Comparison of ENCODE assay signal across 1 cellular context in genomic region chr1:169486281-169486904, GRCh38.
TF ChIP-seq lines count a peak whose summit lies in the region.

No MANE protein-coding gene starts in this region.

TF ChIP-seq in K562, 482 proteins besides CTCF, POLR2A, EP300 and RAD21 (continued from another document and continues in another):
- TF ChIP-seq, protein P1, sequence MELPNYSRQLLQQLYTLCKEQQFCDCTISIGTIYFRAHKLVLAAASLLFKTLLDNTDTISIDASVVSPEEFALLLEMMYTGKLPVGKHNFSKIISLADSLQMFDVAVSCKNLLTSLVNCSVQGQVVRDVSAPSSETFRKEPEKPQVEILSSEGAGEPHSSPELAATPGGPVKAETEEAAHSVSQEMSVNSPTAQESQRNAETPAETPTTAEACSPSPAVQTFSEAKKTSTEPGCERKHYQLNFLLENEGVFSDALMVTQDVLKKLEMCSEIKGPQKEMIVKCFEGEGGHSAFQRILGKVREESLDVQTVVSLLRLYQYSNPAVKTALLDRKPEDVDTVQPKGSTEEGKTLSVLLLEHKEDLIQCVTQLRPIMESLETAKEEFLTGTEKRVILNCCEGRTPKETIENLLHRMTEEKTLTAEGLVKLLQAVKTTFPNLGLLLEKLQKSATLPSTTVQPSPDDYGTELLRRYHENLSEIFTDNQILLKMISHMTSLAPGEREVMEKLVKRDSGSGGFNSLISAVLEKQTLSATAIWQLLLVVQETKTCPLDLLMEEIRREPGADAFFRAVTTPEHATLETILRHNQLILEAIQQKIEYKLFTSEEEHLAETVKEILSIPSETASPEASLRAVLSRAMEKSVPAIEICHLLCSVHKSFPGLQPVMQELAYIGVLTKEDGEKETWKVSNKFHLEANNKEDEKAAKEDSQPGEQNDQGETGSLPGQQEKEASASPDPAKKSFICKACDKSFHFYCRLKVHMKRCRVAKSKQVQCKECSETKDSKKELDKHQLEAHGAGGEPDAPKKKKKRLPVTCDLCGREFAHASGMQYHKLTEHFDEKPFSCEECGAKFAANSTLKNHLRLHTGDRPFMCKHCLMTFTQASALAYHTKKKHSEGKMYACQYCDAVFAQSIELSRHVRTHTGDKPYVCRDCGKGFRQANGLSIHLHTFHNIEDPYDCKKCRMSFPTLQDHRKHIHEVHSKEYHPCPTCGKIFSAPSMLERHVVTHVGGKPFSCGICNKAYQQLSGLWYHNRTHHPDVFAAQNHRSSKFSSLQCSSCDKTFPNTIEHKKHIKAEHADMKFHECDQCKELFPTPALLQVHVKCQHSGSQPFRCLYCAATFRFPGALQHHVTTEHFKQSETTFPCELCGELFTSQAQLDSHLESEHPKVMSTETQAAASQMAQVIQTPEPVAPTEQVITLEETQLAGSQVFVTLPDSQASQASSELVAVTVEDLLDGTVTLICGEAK (IDR thresholded peaks at IDR 0.05): peak; percentile 80
- TF ChIP-seq, protein P1 (CRISPR knock-in tag; IDR thresholded peaks at IDR 0.05): no peak
- 0 out of 2 replicates have a peak, but pooled peaks have one; percentile 4 for TF ChIP-seq ZNF232 (CRISPR knock-in tag; IDR thresholded peaks at IDR 0.05)
- TF ChIP-seq NFE2L1 (tag; IDR thresholded peaks at IDR 0.05; ENCODE audit: borderline replicate concordance, low read depth): no peak
- TF ChIP-seq MTA2 (IDR thresholded peaks at IDR 0.05; ENCODE audit: low read depth): no peak
- TF ChIP-seq NR2C2 (CRISPR knock-in tag; IDR thresholded peaks at IDR 0.05): no peak
- peak; percentile 11; the same call in 1 of the 2 replicates for TF ChIP-seq NR2C2 (tag; IDR thresholded peaks at IDR 0.05)
- TF ChIP-seq RUNX1 (IDR thresholded peaks at IDR 0.05; ENCODE audit: low read depth): no peak
- 0 out of 2 replicates have a peak, but pooled peaks have one; percentile 8 for TF ChIP-seq ZC3H8 (IDR thresholded peaks at IDR 0.05)
- no peak for TF ChIP-seq ZNF212 (CRISPR knock-in tag; IDR thresholded peaks at IDR 0.05)
- no peak for TF ChIP-seq ZNF41 (CRISPR knock-in tag; conservative IDR thresholded peaks at IDR 0.05)
- no peak for TF ChIP-seq C11orf30 (IDR thresholded peaks at IDR 0.05; ENCODE audit: low read depth)
- TF ChIP-seq, protein P2, sequence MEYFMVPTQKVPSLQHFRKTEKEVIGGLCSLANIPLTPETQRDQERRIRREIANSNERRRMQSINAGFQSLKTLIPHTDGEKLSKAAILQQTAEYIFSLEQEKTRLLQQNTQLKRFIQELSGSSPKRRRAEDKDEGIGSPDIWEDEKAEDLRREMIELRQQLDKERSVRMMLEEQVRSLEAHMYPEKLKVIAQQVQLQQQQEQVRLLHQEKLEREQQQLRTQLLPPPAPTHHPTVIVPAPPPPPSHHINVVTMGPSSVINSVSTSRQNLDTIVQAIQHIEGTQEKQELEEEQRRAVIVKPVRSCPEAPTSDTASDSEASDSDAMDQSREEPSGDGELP (CRISPR knock-in tag; IDR thresholded peaks at IDR 0.05; ENCODE audit: borderline replicate concordance): peak; percentile 0; the same call in 1 of the 2 replicates
- no peak for TF ChIP-seq PHTF2 (CRISPR knock-in tag; IDR thresholded peaks at IDR 0.05)
- TF ChIP-seq MNT (conservative IDR thresholded peaks at IDR 0.05): peak in 1 of 2 experiments; percentile 77; a peak in 3 of 4 replicates
- no peak for TF ChIP-seq KLF16 (IDR thresholded peaks at IDR 0.05)
- no peak for TF ChIP-seq TOE1 (IDR thresholded peaks at IDR 0.05; ENCODE audit: borderline replicate concordance)
- TF ChIP-seq TOE1 (CRISPR knock-in tag; IDR thresholded peaks at IDR 0.05; ENCODE audit: borderline replicate concordance, low read depth): 0 out of 2 replicates have a peak, but pooled peaks have one; percentile 20
- no peak for TF ChIP-seq NR4A1 (CRISPR knock-in tag; IDR thresholded peaks at IDR 0.05)
- TF ChIP-seq NR4A1 (tag; IDR thresholded peaks at IDR 0.05): no peak
- TF ChIP-seq, protein P3, sequence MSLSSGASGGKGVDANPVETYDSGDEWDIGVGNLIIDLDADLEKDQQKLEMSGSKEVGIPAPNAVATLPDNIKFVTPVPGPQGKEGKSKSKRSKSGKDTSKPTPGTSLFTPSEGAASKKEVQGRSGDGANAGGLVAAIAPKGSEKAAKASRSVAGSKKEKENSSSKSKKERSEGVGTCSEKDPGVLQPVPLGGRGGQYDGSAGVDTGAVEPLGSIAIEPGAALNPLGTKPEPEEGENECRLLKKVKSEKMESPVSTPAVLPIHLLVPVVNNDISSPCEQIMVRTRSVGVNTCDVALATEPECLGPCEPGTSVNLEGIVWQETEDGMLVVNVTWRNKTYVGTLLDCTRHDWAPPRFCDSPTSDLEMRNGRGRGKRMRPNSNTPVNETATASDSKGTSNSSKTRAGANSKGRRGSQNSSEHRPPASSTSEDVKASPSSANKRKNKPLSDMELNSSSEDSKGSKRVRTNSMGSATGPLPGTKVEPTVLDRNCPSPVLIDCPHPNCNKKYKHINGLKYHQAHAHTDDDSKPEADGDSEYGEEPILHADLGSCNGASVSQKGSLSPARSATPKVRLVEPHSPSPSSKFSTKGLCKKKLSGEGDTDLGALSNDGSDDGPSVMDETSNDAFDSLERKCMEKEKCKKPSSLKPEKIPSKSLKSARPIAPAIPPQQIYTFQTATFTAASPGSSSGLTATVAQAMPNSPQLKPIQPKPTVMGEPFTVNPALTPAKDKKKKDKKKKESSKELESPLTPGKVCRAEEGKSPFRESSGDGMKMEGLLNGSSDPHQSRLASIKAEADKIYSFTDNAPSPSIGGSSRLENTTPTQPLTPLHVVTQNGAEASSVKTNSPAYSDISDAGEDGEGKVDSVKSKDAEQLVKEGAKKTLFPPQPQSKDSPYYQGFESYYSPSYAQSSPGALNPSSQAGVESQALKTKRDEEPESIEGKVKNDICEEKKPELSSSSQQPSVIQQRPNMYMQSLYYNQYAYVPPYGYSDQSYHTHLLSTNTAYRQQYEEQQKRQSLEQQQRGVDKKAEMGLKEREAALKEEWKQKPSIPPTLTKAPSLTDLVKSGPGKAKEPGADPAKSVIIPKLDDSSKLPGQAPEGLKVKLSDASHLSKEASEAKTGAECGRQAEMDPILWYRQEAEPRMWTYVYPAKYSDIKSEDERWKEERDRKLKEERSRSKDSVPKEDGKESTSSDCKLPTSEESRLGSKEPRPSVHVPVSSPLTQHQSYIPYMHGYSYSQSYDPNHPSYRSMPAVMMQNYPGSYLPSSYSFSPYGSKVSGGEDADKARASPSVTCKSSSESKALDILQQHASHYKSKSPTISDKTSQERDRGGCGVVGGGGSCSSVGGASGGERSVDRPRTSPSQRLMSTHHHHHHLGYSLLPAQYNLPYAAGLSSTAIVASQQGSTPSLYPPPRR (CRISPR knock-in tag; IDR thresholded peaks at IDR 0.05; ENCODE audit: borderline replicate concordance): 0 out of 2 replicates have a peak, but pooled peaks have one; percentile 47
- TF ChIP-seq SNRNP70 (optimal IDR thresholded peaks at IDR 0.05; ENCODE audit: low read depth, low read length): no peak
- TF ChIP-seq, protein P4, sequence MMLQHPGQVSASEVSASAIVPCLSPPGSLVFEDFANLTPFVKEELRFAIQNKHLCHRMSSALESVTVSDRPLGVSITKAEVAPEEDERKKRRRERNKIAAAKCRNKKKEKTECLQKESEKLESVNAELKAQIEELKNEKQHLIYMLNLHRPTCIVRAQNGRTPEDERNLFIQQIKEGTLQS (IDR thresholded peaks at IDR 0.05): peak; percentile 19; the same call in 1 of the 2 replicates
- TF ChIP-seq, protein P4 (CRISPR knock-in tag; conservative IDR thresholded peaks at IDR 0.05): no peak
- TF ChIP-seq NFATC3 (IDR thresholded peaks at IDR 0.05): no peak
- TF ChIP-seq ZNF318 (IDR thresholded peaks at IDR 0.05; ENCODE audit: borderline replicate concordance in 1 of 2, low read depth in 1 of 2): no peak; a peak in 1 of 4 replicates
- TF ChIP-seq, protein P5, sequence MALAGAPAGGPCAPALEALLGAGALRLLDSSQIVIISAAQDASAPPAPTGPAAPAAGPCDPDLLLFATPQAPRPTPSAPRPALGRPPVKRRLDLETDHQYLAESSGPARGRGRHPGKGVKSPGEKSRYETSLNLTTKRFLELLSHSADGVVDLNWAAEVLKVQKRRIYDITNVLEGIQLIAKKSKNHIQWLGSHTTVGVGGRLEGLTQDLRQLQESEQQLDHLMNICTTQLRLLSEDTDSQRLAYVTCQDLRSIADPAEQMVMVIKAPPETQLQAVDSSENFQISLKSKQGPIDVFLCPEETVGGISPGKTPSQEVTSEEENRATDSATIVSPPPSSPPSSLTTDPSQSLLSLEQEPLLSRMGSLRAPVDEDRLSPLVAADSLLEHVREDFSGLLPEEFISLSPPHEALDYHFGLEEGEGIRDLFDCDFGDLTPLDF (CRISPR knock-in tag; IDR thresholded peaks at IDR 0.05): no peak
